1 cellular context compared by ENCODE assay signal in the genomic region with DNA sequence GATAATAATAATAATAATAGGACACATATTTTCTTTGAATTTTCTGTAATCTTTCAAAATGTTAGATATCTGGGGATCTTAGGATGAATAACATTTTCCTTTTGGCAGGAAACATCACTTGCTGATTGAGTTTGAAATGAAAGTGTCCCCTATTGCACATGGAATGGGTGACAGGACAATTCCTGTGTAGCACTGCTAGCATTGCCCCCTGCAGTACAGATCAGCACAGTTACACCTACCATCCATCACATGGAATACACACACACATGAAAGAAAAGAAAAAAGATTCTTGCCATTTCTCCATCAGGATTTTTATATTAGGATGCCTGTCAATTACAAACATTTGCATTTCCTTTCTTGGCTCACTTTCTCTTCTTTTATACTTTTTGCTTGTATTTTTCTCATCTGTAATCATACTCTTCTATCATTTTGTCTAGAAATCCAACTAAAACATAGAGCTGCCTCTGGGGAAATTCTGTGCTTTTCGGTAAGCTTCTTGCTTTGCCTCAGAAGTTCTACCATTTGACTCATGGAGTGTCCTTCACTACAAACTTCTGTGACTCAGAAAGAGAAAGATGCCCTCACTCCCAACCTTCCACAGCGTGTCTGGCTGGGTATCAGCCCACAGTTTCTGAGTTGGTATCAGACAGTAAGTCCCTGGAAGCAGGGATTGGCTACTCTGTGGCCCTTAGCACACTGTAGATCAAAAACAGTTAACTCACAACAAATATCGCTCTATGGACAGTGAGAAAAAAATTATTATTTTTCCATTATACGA.
TF ChIP-seq lines count a peak whose summit lies in the region.

No MANE protein-coding gene starts in this region.

TF ChIP-seq in GM12878, 131 proteins besides CTCF, POLR2A, EP300 and RAD21 (continued from another document and continues in another):
- TF ChIP-seq, protein P1, sequence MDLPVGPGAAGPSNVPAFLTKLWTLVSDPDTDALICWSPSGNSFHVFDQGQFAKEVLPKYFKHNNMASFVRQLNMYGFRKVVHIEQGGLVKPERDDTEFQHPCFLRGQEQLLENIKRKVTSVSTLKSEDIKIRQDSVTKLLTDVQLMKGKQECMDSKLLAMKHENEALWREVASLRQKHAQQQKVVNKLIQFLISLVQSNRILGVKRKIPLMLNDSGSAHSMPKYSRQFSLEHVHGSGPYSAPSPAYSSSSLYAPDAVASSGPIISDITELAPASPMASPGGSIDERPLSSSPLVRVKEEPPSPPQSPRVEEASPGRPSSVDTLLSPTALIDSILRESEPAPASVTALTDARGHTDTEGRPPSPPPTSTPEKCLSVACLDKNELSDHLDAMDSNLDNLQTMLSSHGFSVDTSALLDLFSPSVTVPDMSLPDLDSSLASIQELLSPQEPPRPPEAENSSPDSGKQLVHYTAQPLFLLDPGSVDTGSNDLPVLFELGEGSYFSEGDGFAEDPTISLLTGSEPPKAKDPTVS (IDR thresholded peaks at IDR 0.05; ENCODE audit: low read depth, low read length) = no peak
- TF ChIP-seq BMI1 (IDR thresholded peaks at IDR 0.05; ENCODE audit: borderline replicate concordance) (no peak), STAT3 (IDR thresholded peaks at IDR 0.05; ENCODE audit: low read depth, low read length) (no peak), KLF5 (IDR thresholded peaks at IDR 0.05; ENCODE audit: partially characterized antibody) (no peak), ZNF217 (IDR thresholded peaks at IDR 0.05) (no peak), FOXK2 (IDR thresholded peaks at IDR 0.05) (no peak), DPF2 (IDR thresholded peaks at IDR 0.05) (0 out of 2 replicates have a peak, but pooled peaks have one; percentile 46), POLR2AphosphoS5 (IDR thresholded peaks at IDR 0.05; ENCODE audit: low read length) (no peak), HDGF (IDR thresholded peaks at IDR 0.05) (no peak), ATF7 (IDR thresholded peaks at IDR 0.05; ENCODE audit: low read depth) (no peak), EGR1 (IDR thresholded peaks at IDR 0.05; ENCODE audit: borderline replicate concordance in 1 of 2, low read depth in 2 of 2, low read length in 2 of 2) (no peak), MTA3 (IDR thresholded peaks at IDR 0.05; ENCODE audit: borderline replicate concordance, low read length) (no peak), ZNF207 (IDR thresholded peaks at IDR 0.05; ENCODE audit: borderline replicate concordance) (no peak), STAT1 (conservative IDR thresholded peaks at IDR 0.05) (no peak), RFX5 (IDR thresholded peaks at IDR 0.05; ENCODE audit: low read depth, low read length) (no peak), MEF2B (IDR thresholded peaks at IDR 0.05; ENCODE audit: partially characterized antibody, poor library complexity, severe bottlenecking) (no peak), EZH2 (IDR thresholded peaks at IDR 0.05; ENCODE audit: borderline replicate concordance, control insufficient read depth, low read depth, low read length) (no peak), TARDBP (IDR thresholded peaks at IDR 0.05; ENCODE audit: borderline replicate concordance) (no peak), NFXL1 (IDR thresholded peaks at IDR 0.05; ENCODE audit: borderline replicate concordance) (no peak), HCFC1 (IDR thresholded peaks at IDR 0.05; ENCODE audit: low read length) (no peak), SIX5 (IDR thresholded peaks at IDR 0.05; ENCODE audit: low read depth, low read length, severe bottlenecking) (no peak), NBN (IDR thresholded peaks at IDR 0.05) (no peak), PML (IDR thresholded peaks at IDR 0.05; ENCODE audit: low read length) (no peak), CBX3 (IDR thresholded peaks at IDR 0.05; ENCODE audit: borderline replicate concordance, low read depth) (no peak), SMAD1 (IDR thresholded peaks at IDR 0.05; ENCODE audit: low read depth, partially characterized antibody) (no peak), SREBF2 (IDR thresholded peaks at IDR 0.05; ENCODE audit: low read length) (no peak), RAD51 (IDR thresholded peaks at IDR 0.05) (no peak), ZNF384 (IDR thresholded peaks at IDR 0.05; ENCODE audit: borderline replicate concordance, low read depth, low read length) (no peak), RB1 (IDR thresholded peaks at IDR 0.05; ENCODE audit: borderline replicate concordance) (no peak), ZBED1 (IDR thresholded peaks at IDR 0.05; ENCODE audit: borderline replicate concordance) (peak; percentile 64; the same call in 1 of the 2 replicates)
- TF ChIP-seq, protein P2, sequence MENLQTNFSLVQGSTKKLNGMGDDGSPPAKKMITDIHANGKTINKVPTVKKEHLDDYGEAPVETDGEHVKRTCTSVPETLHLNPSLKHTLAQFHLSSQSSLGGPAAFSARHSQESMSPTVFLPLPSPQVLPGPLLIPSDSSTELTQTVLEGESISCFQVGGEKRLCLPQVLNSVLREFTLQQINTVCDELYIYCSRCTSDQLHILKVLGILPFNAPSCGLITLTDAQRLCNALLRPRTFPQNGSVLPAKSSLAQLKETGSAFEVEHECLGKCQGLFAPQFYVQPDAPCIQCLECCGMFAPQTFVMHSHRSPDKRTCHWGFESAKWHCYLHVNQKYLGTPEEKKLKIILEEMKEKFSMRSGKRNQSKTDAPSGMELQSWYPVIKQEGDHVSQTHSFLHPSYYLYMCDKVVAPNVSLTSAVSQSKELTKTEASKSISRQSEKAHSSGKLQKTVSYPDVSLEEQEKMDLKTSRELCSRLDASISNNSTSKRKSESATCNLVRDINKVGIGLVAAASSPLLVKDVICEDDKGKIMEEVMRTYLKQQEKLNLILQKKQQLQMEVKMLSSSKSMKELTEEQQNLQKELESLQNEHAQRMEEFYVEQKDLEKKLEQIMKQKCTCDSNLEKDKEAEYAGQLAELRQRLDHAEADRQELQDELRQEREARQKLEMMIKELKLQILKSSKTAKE (IDR thresholded peaks at IDR 0.05; ENCODE audit: low read depth, poor library complexity, severe bottlenecking) = peak; percentile 24
- TF ChIP-seq, protein P3, sequence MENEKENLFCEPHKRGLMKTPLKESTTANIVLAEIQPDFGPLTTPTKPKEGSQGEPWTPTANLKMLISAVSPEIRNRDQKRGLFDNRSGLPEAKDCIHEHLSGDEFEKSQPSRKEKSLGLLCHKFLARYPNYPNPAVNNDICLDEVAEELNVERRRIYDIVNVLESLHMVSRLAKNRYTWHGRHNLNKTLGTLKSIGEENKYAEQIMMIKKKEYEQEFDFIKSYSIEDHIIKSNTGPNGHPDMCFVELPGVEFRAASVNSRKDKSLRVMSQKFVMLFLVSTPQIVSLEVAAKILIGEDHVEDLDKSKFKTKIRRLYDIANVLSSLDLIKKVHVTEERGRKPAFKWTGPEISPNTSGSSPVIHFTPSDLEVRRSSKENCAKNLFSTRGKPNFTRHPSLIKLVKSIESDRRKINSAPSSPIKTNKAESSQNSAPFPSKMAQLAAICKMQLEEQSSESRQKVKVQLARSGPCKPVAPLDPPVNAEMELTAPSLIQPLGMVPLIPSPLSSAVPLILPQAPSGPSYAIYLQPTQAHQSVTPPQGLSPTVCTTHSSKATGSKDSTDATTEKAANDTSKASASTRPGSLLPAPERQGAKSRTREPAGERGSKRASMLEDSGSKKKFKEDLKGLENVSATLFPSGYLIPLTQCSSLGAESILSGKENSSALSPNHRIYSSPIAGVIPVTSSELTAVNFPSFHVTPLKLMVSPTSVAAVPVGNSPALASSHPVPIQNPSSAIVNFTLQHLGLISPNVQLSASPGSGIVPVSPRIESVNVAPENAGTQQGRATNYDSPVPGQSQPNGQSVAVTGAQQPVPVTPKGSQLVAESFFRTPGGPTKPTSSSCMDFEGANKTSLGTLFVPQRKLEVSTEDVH (IDR thresholded peaks at IDR 0.05; ENCODE audit: low read depth, partially characterized antibody) = no peak
- TF ChIP-seq, protein P4, sequence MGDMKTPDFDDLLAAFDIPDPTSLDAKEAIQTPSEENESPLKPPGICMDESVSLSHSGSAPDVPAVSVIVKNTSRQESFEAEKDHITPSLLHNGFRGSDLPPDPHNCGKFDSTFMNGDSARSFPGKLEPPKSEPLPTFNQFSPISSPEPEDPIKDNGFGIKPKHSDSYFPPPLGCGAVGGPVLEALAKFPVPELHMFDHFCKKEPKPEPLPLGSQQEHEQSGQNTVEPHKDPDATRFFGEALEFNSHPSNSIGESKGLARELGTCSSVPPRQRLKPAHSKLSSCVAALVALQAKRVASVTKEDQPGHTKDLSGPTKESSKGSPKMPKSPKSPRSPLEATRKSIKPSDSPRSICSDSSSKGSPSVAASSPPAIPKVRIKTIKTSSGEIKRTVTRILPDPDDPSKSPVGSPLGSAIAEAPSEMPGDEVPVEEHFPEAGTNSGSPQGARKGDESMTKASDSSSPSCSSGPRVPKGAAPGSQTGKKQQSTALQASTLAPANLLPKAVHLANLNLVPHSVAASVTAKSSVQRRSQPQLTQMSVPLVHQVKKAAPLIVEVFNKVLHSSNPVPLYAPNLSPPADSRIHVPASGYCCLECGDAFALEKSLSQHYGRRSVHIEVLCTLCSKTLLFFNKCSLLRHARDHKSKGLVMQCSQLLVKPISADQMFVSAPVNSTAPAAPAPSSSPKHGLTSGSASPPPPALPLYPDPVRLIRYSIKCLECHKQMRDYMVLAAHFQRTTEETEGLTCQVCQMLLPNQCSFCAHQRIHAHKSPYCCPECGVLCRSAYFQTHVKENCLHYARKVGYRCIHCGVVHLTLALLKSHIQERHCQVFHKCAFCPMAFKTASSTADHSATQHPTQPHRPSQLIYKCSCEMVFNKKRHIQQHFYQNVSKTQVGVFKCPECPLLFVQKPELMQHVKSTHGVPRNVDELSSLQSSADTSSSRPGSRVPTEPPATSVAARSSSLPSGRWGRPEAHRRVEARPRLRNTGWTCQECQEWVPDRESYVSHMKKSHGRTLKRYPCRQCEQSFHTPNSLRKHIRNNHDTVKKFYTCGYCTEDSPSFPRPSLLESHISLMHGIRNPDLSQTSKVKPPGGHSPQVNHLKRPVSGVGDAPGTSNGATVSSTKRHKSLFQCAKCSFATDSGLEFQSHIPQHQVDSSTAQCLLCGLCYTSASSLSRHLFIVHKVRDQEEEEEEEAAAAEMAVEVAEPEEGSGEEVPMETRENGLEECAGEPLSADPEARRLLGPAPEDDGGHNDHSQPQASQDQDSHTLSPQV (IDR thresholded peaks at IDR 0.05) = no peak
- TF ChIP-seq, protein P5, sequence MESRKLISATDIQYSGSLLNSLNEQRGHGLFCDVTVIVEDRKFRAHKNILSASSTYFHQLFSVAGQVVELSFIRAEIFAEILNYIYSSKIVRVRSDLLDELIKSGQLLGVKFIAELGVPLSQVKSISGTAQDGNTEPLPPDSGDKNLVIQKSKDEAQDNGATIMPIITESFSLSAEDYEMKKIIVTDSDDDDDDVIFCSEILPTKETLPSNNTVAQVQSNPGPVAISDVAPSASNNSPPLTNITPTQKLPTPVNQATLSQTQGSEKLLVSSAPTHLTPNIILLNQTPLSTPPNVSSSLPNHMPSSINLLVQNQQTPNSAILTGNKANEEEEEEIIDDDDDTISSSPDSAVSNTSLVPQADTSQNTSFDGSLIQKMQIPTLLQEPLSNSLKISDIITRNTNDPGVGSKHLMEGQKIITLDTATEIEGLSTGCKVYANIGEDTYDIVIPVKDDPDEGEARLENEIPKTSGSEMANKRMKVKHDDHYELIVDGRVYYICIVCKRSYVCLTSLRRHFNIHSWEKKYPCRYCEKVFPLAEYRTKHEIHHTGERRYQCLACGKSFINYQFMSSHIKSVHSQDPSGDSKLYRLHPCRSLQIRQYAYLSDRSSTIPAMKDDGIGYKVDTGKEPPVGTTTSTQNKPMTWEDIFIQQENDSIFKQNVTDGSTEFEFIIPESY (IDR thresholded peaks at IDR 0.05) = no peak
- TF ChIP-seq, protein P6, sequence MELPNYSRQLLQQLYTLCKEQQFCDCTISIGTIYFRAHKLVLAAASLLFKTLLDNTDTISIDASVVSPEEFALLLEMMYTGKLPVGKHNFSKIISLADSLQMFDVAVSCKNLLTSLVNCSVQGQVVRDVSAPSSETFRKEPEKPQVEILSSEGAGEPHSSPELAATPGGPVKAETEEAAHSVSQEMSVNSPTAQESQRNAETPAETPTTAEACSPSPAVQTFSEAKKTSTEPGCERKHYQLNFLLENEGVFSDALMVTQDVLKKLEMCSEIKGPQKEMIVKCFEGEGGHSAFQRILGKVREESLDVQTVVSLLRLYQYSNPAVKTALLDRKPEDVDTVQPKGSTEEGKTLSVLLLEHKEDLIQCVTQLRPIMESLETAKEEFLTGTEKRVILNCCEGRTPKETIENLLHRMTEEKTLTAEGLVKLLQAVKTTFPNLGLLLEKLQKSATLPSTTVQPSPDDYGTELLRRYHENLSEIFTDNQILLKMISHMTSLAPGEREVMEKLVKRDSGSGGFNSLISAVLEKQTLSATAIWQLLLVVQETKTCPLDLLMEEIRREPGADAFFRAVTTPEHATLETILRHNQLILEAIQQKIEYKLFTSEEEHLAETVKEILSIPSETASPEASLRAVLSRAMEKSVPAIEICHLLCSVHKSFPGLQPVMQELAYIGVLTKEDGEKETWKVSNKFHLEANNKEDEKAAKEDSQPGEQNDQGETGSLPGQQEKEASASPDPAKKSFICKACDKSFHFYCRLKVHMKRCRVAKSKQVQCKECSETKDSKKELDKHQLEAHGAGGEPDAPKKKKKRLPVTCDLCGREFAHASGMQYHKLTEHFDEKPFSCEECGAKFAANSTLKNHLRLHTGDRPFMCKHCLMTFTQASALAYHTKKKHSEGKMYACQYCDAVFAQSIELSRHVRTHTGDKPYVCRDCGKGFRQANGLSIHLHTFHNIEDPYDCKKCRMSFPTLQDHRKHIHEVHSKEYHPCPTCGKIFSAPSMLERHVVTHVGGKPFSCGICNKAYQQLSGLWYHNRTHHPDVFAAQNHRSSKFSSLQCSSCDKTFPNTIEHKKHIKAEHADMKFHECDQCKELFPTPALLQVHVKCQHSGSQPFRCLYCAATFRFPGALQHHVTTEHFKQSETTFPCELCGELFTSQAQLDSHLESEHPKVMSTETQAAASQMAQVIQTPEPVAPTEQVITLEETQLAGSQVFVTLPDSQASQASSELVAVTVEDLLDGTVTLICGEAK (IDR thresholded peaks at IDR 0.05; ENCODE audit: borderline replicate concordance) = no peak
- TF ChIP-seq, protein P7, sequence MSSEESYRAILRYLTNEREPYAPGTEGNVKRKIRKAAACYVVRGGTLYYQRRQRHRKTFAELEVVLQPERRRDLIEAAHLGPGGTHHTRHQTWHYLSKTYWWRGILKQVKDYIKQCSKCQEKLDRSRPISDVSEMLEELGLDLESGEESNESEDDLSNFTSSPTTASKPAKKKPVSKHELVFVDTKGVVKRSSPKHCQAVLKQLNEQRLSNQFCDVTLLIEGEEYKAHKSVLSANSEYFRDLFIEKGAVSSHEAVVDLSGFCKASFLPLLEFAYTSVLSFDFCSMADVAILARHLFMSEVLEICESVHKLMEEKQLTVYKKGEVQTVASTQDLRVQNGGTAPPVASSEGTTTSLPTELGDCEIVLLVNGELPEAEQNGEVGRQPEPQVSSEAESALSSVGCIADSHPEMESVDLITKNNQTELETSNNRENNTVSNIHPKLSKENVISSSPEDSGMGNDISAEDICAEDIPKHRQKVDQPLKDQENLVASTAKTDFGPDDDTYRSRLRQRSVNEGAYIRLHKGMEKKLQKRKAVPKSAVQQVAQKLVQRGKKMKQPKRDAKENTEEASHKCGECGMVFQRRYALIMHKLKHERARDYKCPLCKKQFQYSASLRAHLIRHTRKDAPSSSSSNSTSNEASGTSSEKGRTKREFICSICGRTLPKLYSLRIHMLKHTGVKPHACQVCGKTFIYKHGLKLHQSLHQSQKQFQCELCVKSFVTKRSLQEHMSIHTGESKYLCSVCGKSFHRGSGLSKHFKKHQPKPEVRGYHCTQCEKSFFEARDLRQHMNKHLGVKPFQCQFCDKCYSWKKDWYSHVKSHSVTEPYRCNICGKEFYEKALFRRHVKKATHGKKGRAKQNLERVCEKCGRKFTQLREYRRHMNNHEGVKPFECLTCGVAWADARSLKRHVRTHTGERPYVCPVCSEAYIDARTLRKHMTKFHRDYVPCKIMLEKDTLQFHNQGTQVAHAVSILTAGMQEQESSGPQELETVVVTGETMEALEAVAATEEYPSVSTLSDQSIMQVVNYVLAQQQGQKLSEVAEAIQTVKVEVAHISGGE (CRISPR knock-in tag; IDR thresholded peaks at IDR 0.05) = no peak
